ENCODE assay signal across 13 cellular contexts in genomic region chr5:170597876-170598275, GRCh38.
DNase-seq lines count a peak whose midpoint lies in the region; ATAC-seq and TF ChIP-seq lines count a peak whose summit lies in the region.
"Had no signal": no experiment of that assay in that cellular context is flagged by ENCODE, and none has a peak within 500 bp of the region (broad histone marks: within the 10 kb centered on the region; RNA-seq: fewer than 3 reads in every experiment).

No MANE protein-coding gene starts in this region.

- H3K9ac ChIP-seq in GM23248 = peak overlapping the region; percentile 14
- no peak overlapping the region for H3K9ac ChIP-seq in trophoblast cell (ENCODE audit: low read length)

- H3K4me3 ChIP-seq in GM23248 (peak overlapping the region; percentile 59), trophoblast cell (ENCODE audit: low read depth, low read length) (no peak overlapping the region), HAP-1 (no peak overlapping the region)

- in situ Hi-C loops in GM23248 (cut with MboI) = no loop called here
- in situ Hi-C loops in HAP-1 (cut with MboI; ENCODE audit: low sequenced_read_pairs) = no loop called here

- H3F3A ChIP-seq in GM23248 (ENCODE audit: insufficient read depth) = no peaks in the 10 kb centered on the region; the same call in 1 of the 2 replicates

- 20 to 25% methylated on average over 8 of the region's 8 CpGs for WGBS in GM23248 (ENCODE audit: low coverage in 1 of 2, low lambda C conversion rate in 2 of 2, missing lambda C conversion rate in 2 of 2), 2 experiments
- no CpG with 5 or more reads among the region's 8 CpGs for WGBS in trophoblast cell (ENCODE audit: extremely low coverage, insufficient coverage, insufficient read length)

- no peak overlapping the region for H3K23ac ChIP-seq in trophoblast cell (ENCODE audit: low read length)

- H3K36me3 ChIP-seq in GM23248 (ENCODE audit: low read depth) = no peaks in the 10 kb centered on the region
- no peaks in the 10 kb centered on the region for H3K36me3 ChIP-seq in trophoblast cell (ENCODE audit: control insufficient read depth in 1 of 2, insufficient read depth in 2 of 2, low read length in 2 of 2)
- H3K36me3 ChIP-seq in HAP-1 (replicated peaks) = no peaks in the 10 kb centered on the region

- H2AFZ ChIP-seq in GM23248 (no peak overlapping the region), trophoblast cell (ENCODE audit: insufficient read depth, low read length, poor library complexity) (no peak overlapping the region)

- H3K27me3 ChIP-seq in GM23248 (replicated peaks; ENCODE audit: insufficient read depth) (peaks cover 50% of the 10 kb centered on the region), trophoblast cell (ENCODE audit: insufficient read depth, low read length) (no peaks in the 10 kb centered on the region), HAP-1 (ENCODE audit: low read depth) (peaks cover under 1% of the 10 kb centered on the region; the same call in 1 of the 2 replicates)

- H3K14ac ChIP-seq in trophoblast cell (ENCODE audit: low read length) = peak overlapping the region; percentile 0

- no peaks in the 10 kb centered on the region for H3K79me2 ChIP-seq in GM23248 (ENCODE audit: insufficient read depth)
- H3K79me2 ChIP-seq in trophoblast cell (ENCODE audit: control insufficient read depth, insufficient read depth, low read length, poor library complexity) = no peaks in the 10 kb centered on the region

- no peak overlapping the region for H2BK12ac ChIP-seq in trophoblast cell (ENCODE audit: low read length)

- DNase-seq in GM23248 (peak; percentile 58), globus pallidus (ENCODE audit: low spot score) (peak; percentile 20), trophoblast cell (no peak), HAP-1 (ENCODE audit: low spot score in 2 of 2) (no peak)
- no peak for DNase-seq in activated CD8-positive, alpha-beta memory T cell treated with anti-CD3 and anti-CD28 coated beads for 24 hours
- DNase-seq: DMS79; erythroblast; H7; NCI-H1417 treated with DMSO at 0.1 percent for 48 hours; stimulated activated naive B cell treated with anti-CD40 and anti-IgM and Interleukin-4, amounts not matched to agents 10 μg/mL and 1 μg/mL and 100 μg/mL, for 72 hours had no signal

- no peak overlapping the region for H3K18ac ChIP-seq in trophoblast cell (ENCODE audit: low read length)

- H3K9me2 ChIP-seq in GM23248 (ENCODE audit: insufficient read depth) = no peaks in the 10 kb centered on the region

- no peak overlapping the region for H2BK5ac ChIP-seq in trophoblast cell (ENCODE audit: low read depth, low read length, poor library complexity)

- no peak overlapping the region for H2BK120ac ChIP-seq in trophoblast cell (ENCODE audit: insufficient read depth, low read length, poor library complexity)

- no peak overlapping the region for H4K12ac ChIP-seq in trophoblast cell (ENCODE audit: low read depth, low read length)

- H2AK5ac ChIP-seq in trophoblast cell (ENCODE audit: low read length) = peak overlapping the region; percentile 25

- ATAC-seq in SK-N-SH treated with all-trans-retinoic acid at 6 μM for 48 hours (peak; percentile 47), HG03025 (IDR thresholded peaks at IDR 0.05; ENCODE audit: low FRiP score, unreplicated experiment) (no peak), GM18861 (IDR thresholded peaks at IDR 0.05; ENCODE audit: unreplicated experiment) (no peak)

- H3K4me2 ChIP-seq in GM23248 (ENCODE audit: unreplicated experiment) (peak overlapping the region; percentile 72), trophoblast cell (ENCODE audit: low read length) (no peak overlapping the region)

- no peaks in the 10 kb centered on the region for H3K79me1 ChIP-seq in trophoblast cell (ENCODE audit: low read length)

- H3K9me3 ChIP-seq in GM23248 (ENCODE audit: low read depth) (no peaks in the 10 kb centered on the region), trophoblast cell (ENCODE audit: insufficient read depth, low read depth, low read length) (no peaks in the 10 kb centered on the region), HAP-1 (no peaks in the 10 kb centered on the region)

- peaks cover 16% of the 10 kb centered on the region for H3K4me1 ChIP-seq in GM23248 (ENCODE audit: insufficient read depth)
- H3K4me1 ChIP-seq in trophoblast cell (ENCODE audit: control insufficient read depth in 1 of 2, insufficient read depth in 2 of 2, low read length in 2 of 2) = peaks cover 19 to 22% of the 10 kb centered on the region in 2 experiments
- H3K4me1 ChIP-seq in HAP-1 = peaks cover 2% of the 10 kb centered on the region

- no peaks in the 10 kb centered on the region for H4K20me1 ChIP-seq in GM23248 (ENCODE audit: insufficient read depth)

- H4K91ac ChIP-seq in trophoblast cell (ENCODE audit: low read depth, low read length) = peak overlapping the region; percentile 30

- H4K8ac ChIP-seq in trophoblast cell (ENCODE audit: low read depth, low read length) = no peak overlapping the region

- H3K4ac ChIP-seq in trophoblast cell (ENCODE audit: low read depth, low read length) = no peak overlapping the region

- H3K27ac ChIP-seq in GM23248 (peak overlapping the region; percentile 51), trophoblast cell (ENCODE audit: low read depth, low read length) (peak overlapping the region; percentile 27)

TF ChIP-seq in SK-N-SH treated with all-trans-retinoic acid at 6 μM for 48 hours, 23 proteins besides CTCF, POLR2A, EP300 and RAD21 (continues in another document):
- TF ChIP-seq TCF4 (CRISPR knock-in tag; IDR thresholded peaks at IDR 0.05; ENCODE audit: borderline replicate concordance) = no peak
- TF ChIP-seq CSRNP3 (CRISPR knock-in tag; IDR thresholded peaks at IDR 0.05) = no peak
- TF ChIP-seq ZC3H10 (CRISPR knock-in tag; IDR thresholded peaks at IDR 0.05) = no peak
- no peak for TF ChIP-seq ARNTL (CRISPR knock-in tag; IDR thresholded peaks at IDR 0.05; ENCODE audit: borderline replicate concordance, low read depth)
- no peak for TF ChIP-seq ZFP3 (CRISPR knock-in tag; IDR thresholded peaks at IDR 0.05)
- no peak for TF ChIP-seq SNAI2 (CRISPR knock-in tag; IDR thresholded peaks at IDR 0.05)
- TF ChIP-seq OSR1 (CRISPR knock-in tag; IDR thresholded peaks at IDR 0.05) = no peak
- no peak for TF ChIP-seq CSDC2 (CRISPR knock-in tag; IDR thresholded peaks at IDR 0.05)
- no peak for TF ChIP-seq TOX (CRISPR knock-in tag; IDR thresholded peaks at IDR 0.05; ENCODE audit: borderline replicate concordance)
- no peak for TF ChIP-seq ZFP30 (CRISPR knock-in tag; IDR thresholded peaks at IDR 0.05)
- no peak for TF ChIP-seq BACH2 (CRISPR knock-in tag; IDR thresholded peaks at IDR 0.05; ENCODE audit: borderline replicate concordance)
- TF ChIP-seq PPARA (CRISPR knock-in tag; IDR thresholded peaks at IDR 0.05; ENCODE audit: borderline replicate concordance) = no peak
- TF ChIP-seq ISL1 (CRISPR knock-in tag; IDR thresholded peaks at IDR 0.05) = no peak
- TF ChIP-seq ZNF565 (CRISPR knock-in tag; conservative IDR thresholded peaks at IDR 0.05; ENCODE audit: low read depth) = no peak
- TF ChIP-seq TSHZ2 (CRISPR knock-in tag; IDR thresholded peaks at IDR 0.05) = no peak
- TF ChIP-seq GLIS3 (CRISPR knock-in tag; IDR thresholded peaks at IDR 0.05) = no peak
- no peak for TF ChIP-seq ESRRG (CRISPR knock-in tag; IDR thresholded peaks at IDR 0.05)
- TF ChIP-seq ZNF8 (CRISPR knock-in tag; IDR thresholded peaks at IDR 0.05) = no peak

Comparison
In these comparisons a context has a peak if more than half of its experiments do, and no peak if none do; other contexts are left out.
1. DNase-seq: peak in GM23248 (single experiment) and globus pallidus (single experiment); none in trophoblast cell (0 of 2), activated CD8-positive, alpha-beta memory T cell treated with anti-CD3 and anti-CD28 coated beads for 24 hours (single experiment) and HAP-1 (0 of 2).